ENCODE assay signal across 14 cellular contexts in genomic region chr10:125136087-125136486, GRCh38.
"Had no signal": no experiment of that assay in that cellular context is flagged by ENCODE, and none has a peak within 500 bp of the region (broad histone marks: within the 10 kb centered on the region; RNA-seq: fewer than 3 reads in every experiment).

No MANE protein-coding gene starts in this region.

- FAIRE-seq: keratinocyte had no signal

- H3K27me3 ChIP-seq: ascending aorta, gastrocnemius medialis, heart right ventricle, right lobe of liver had no signal

- ATAC-seq: gastrocnemius medialis; stimulated activated naive B cell treated with anti-CD40 and anti-IgM and Interleukin-4, amounts not matched to agents 10 μg/mL and 1 μg/mL and 100 μg/mL, for 72 hours had no signal

- H3K4me3 Mint-ChIP-seq: activated CD4-positive, alpha-beta memory T cell treated with anti-CD3 and anti-CD28 coated beads for 36 hours; stimulated activated naive B cell treated with anti-CD40 and anti-IgM and Interleukin-4, amounts not matched to agents 10 μg/mL and 1 μg/mL and 100 μg/mL, for 72 hours had no signal

- H3K9me3 ChIP-seq: ascending aorta, gastrocnemius medialis, right lobe of liver had no signal

- H3K4me1 ChIP-seq: right lobe of liver had no signal

- H3K9me3 Mint-ChIP-seq: stimulated activated naive B cell treated with anti-CD40 and anti-IgM and Interleukin-4, amounts not matched to agents 10 μg/mL and 1 μg/mL and 100 μg/mL, for 72 hours had no signal

- H3K4me1 Mint-ChIP-seq: stimulated activated naive B cell treated with anti-CD40 and anti-IgM and Interleukin-4, amounts not matched to agents 10 μg/mL and 1 μg/mL and 100 μg/mL, for 72 hours had no signal

- H3K27ac ChIP-seq: epithelial cell of prostate, left ventricle myocardium inferior, right lobe of liver had no signal

- DNase-seq: activated CD4-positive, alpha-beta memory T cell treated with anti-CD3 and anti-CD28 coated beads for 36 hours; activated gamma-delta T cell; activated T-cell treated with anti-CD3 and anti-CD28 coated beads, Interleukin-2, amount 50 U/mL, for 48 hours; effector CD4-positive, alpha-beta T cell; heart right ventricle; left ventricle myocardium inferior; right lobe of liver; stimulated activated CD4-positive, alpha-beta T cell treated with anti-CD3 and anti-CD28 coated beads, Interleukin-1b, Interleukin-23, amount 100 ng/mL, for 48 hours; stimulated activated naive B cell treated with anti-CD40 and anti-IgM and Interleukin-4, amounts not matched to agents 10 μg/mL and 1 μg/mL and 100 μg/mL, for 72 hours; T-helper 9 cell had no signal

- H3K4me3 ChIP-seq: ascending aorta, gastrocnemius medialis, heart right ventricle, left ventricle myocardium inferior, right lobe of liver had no signal

- H3K27ac Mint-ChIP-seq: activated CD4-positive, alpha-beta memory T cell treated with anti-CD3 and anti-CD28 coated beads for 36 hours; stimulated activated naive B cell treated with anti-CD40 and anti-IgM and Interleukin-4, amounts not matched to agents 10 μg/mL and 1 μg/mL and 100 μg/mL, for 72 hours had no signal

- H3K36me3 ChIP-seq: right lobe of liver had no signal

- H3K36me3 Mint-ChIP-seq: activated CD4-positive, alpha-beta memory T cell treated with anti-CD3 and anti-CD28 coated beads for 36 hours had no signal
